ENCODE assay signal across 8 cellular contexts in genomic region chr18:42028232-42028832, GRCh38.
DNase-seq lines count a peak whose midpoint lies in the region; ATAC-seq, FAIRE-seq and TF ChIP-seq lines count a peak whose summit lies in the region.

No MANE protein-coding gene starts in this region.

- ATAC-seq in GM21526 (IDR thresholded peaks at IDR 0.05; ENCODE audit: low FRiP score, unreplicated experiment): no peak

- no peak overlapping the region for H3K27ac Mint-ChIP-seq in mesothelial cell of epicardium

- no peaks in the 10 kb centered on the region for H3K9me3 Mint-ChIP-seq in mesothelial cell of epicardium

- TF ChIP-seq CTCF in choroid plexus epithelial cell (conservative IDR thresholded peaks at IDR 0.05; ENCODE audit: low read depth, low read length) (peak; percentile 89), mesothelial cell of epicardium (IDR thresholded peaks at IDR 0.05; ENCODE audit: unreplicated experiment) (peak; percentile 70)

- no peak overlapping the region for H3K4me3 ChIP-seq in choroid plexus epithelial cell (ENCODE audit: low read depth, low read length)

- TF ChIP-seq POLR2A in H54 (IDR thresholded peaks at IDR 0.05; ENCODE audit: low read depth, low read length): no peak

- DNase-seq in COLO668 (lab: John Stamatoyannopoulos, UW; ENCODE audit: unreplicated experiment) (peak; percentile 19), H54 (ENCODE audit: insufficient read length, low spot score) (no peak), SK-MEL-5 (ENCODE audit: low read depth, low spot score) (peak; percentile 51), choroid plexus epithelial cell (ENCODE audit: low read depth) (peak; percentile 69), mesothelial cell of epicardium (ENCODE audit: low spot score in 2 of 2, unreplicated experiment in 2 of 2) (no peak), KG1 (lab: John Stamatoyannopoulos, UW) (no peak)
- DNase-seq in effector CD8-positive, alpha-beta T cell (lab: John Stamatoyannopoulos, UW): no peak

- H3K4me1 Mint-ChIP-seq in mesothelial cell of epicardium: no peaks in the 10 kb centered on the region

- H3K27me3 Mint-ChIP-seq in mesothelial cell of epicardium (ENCODE audit: low read depth): no peaks in the 10 kb centered on the region

- FAIRE-seq in H54 (lab: Jason Lieb, UNC): peak; percentile 55

- in situ Hi-C loops in SK-MEL-5 (cut with HindIII; ENCODE audit: low pct_unique_long_range_greater_than_20kb, low sequenced_read_pairs): no loop called here

- peaks cover 16% of the 10 kb centered on the region for H3K36me3 Mint-ChIP-seq in mesothelial cell of epicardium

- no peak overlapping the region for H3K4me3 Mint-ChIP-seq in mesothelial cell of epicardium

Comparison
In these comparisons a context has a peak if more than half of its experiments do, and no peak if none do; other contexts are left out.
1. DNase-seq: peak in COLO668 (single experiment), SK-MEL-5 (single experiment) and choroid plexus epithelial cell (single experiment); none in H54 (single experiment), mesothelial cell of epicardium (0 of 2), KG1 (single experiment) and effector CD8-positive, alpha-beta T cell (single experiment).